In the genomic region with DNA sequence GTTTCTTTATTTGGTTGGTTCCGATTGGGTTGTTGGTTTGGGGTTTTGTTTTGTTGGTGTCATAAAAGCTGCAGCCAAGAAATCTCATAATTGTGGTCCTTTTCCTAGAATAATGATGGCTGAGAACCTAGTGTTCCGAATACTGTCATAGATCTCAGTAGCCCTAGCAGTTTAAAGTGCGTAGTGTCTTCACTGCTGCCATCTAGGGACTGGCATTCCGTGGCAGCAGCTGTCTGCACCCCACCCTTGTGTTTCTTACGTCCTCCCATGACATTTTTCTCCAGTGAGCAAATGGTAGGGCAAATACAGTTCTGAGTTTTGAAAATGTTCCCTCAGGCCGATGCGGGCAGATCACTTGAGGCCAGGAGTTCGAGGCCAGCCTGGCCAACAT, we compare ENCODE assay signal across 8 cellular contexts. TPM values are rescaled to one million over a fixed set of nuclear protein-coding genes. Genes with fewer than 3 reads are reported as not detected.
DNase-seq lines count a peak whose midpoint lies in the region; ATAC-seq and TF ChIP-seq lines count a peak whose summit lies in the region.
"Not testable (repeated sequence)": the region's sequence is repeated elsewhere in the genome, so short reads cannot be mapped to it uniquely, and the experiment has no call there.

No MANE protein-coding gene starts in this region.

- peaks cover 28% of the 10 kb centered on the region for H3K4me1 ChIP-seq in vagina

- H3K27me3 Mint-ChIP-seq in brain = not testable (repeated sequence)

- not testable (repeated sequence) for H3K9me3 Mint-ChIP-seq in brain

- intact Hi-C loops in posterior cingulate gyrus (cut with DNase I); vagina (cut with DNase I): not testable (repeated sequence)

- peak overlapping the region; percentile 83 for H3K27ac ChIP-seq in VCaP
- peak overlapping the region; percentile 93 for H3K27ac ChIP-seq in vagina

- H3K36me3 Mint-ChIP-seq in brain = peaks cover 35% of the 10 kb centered on the region

- not testable (repeated sequence) for DNase-seq in GM13977 (ENCODE audit: low spot score); vagina (ENCODE audit: extremely low spot score in 2 of 2)
- peak; percentile 45 for DNase-seq in NCI-H2196 (lab: John Stamatoyannopoulos, UW; ENCODE audit: unreplicated experiment)
- DNase-seq in hippocampal formation (lab: John Stamatoyannopoulos, UW) = peak; percentile 17 to 34
- DNase-seq in posterior cingulate gyrus = peak in 9 of 10 donors; percentile 17 to 90 (median 37)

- in situ Hi-C loops in GM13977 (cut with MboI; ENCODE audit: low pct_unique_long_range_greater_than_20kb, low sequenced_read_pairs, unreplicated experiment) = not testable (repeated sequence)

- not testable (repeated sequence) for H3K27me3 ChIP-seq in vagina

- H3K9me3 ChIP-seq in vagina = not testable (repeated sequence)

- H3K4me3 ChIP-seq in vagina = peak overlapping the region; percentile 67 to 84

- TF ChIP-seq CTCF in GM13977 (IDR thresholded peaks at IDR 0.05; ENCODE audit: extremely low read depth, insufficient read depth, missing control alignments) = peak; percentile 38
- TF ChIP-seq CTCF in VCaP (conservative IDR thresholded peaks at IDR 0.05) = peak; percentile 71
- peak; percentile 46 to 60 for TF ChIP-seq CTCF in brain (conservative IDR thresholded peaks at IDR 0.05)
- TF ChIP-seq CTCF in vagina (IDR thresholded peaks at IDR 0.05) = peak in 1 of 3 experiments; percentile 9

- not testable (repeated sequence) for TF ChIP-seq POLR2A in vagina (IDR thresholded peaks at IDR 0.05)

- peak; percentile 38 for ATAC-seq in HG02943 (IDR thresholded peaks at IDR 0.05; ENCODE audit: low read depth, unreplicated experiment)

- peak overlapping the region; percentile 93 to 98 (median 98) for H3K27ac Mint-ChIP-seq in brain

- H3K4me3 Mint-ChIP-seq in brain = peak overlapping the region; percentile 90 to 99 (median 95)

- peaks cover 44% of the 10 kb centered on the region for H3K4me1 Mint-ChIP-seq in brain

- peaks cover 0 to 29% of the 10 kb centered on the region in 2 donors for H3K36me3 ChIP-seq in vagina

RNA-seq across cellular contexts. Expression of a gene that starts 2.0 kb away (rescaled TPM):
- 1.1 TPM for polyA plus RNA-seq in brain (ENCODE audit: insufficient read depth, low read depth, low replicate concordance)
- total RNA-seq in vagina = 6.9 TPM
